24 cellular contexts compared by ENCODE assay signal in genomic region chr9:89896806-89897340, GRCh38.
"Had no signal": no experiment of that assay in that cellular context is flagged by ENCODE, and none has a peak within 500 bp of the region (broad histone marks: within the 10 kb centered on the region; RNA-seq: fewer than 3 reads in every experiment).

No MANE protein-coding gene starts in this region.

- DNase-seq: activated CD4-positive, alpha-beta memory T cell treated with anti-CD3 and anti-CD28 coated beads, Interleukin-2, amount 10 ng/mL, durations not matched to agents 7 days and 5 days; activated CD4-positive, alpha-beta T cell treated with anti-CD3 and anti-CD28 coated beads for 36 hours; activated CD4-positive, alpha-beta T cell treated with anti-CD3 and anti-CD28 coated beads, Interleukin-2, amount 50 U/mL, for 1 hour; activated effector memory CD4-positive, alpha-beta T cell treated with anti-CD3 and anti-CD28 coated beads, Interleukin-2, amount 50 U/mL, for 16 hours; activated naive CD4-positive, alpha-beta T cell treated with Interleukin-2 at 50 U/mL for 16 hours; activated naive CD8-positive, alpha-beta T cell treated with anti-CD3 and anti-CD28 coated beads, Interleukin-2, amount 50 U/mL, for 24 hours; activated T-cell treated with anti-CD3 and anti-CD28 coated beads, Interleukin-2, amount 50 U/mL, for 4 hours; amniotic stem cell; MG63; MV-4-11; NCI-H1092 treated with DMSO at 0.1 percent for 48 hours; NCI-H1417 treated with DMSO at 0.1 percent for 48 hours; NCI-H187; NCI-H2081; NCI-H345; NCI-H748 treated with DMSO at 0.1 percent for 48 hours; T-helper 1 cell had no signal

- H3K36me3 ChIP-seq: ascending aorta, MG63 had no signal

- H3K4me3 ChIP-seq: ascending aorta, MG63, SK-N-MC had no signal

- H3K27ac Mint-ChIP-seq: activated CD4-positive, alpha-beta memory T cell treated with anti-CD3 and anti-CD28 coated beads, Interleukin-2, amount 10 ng/mL, durations not matched to agents 7 days and 5 days; activated CD4-positive, alpha-beta T cell treated with anti-CD3 and anti-CD28 coated beads for 36 hours; activated naive CD8-positive, alpha-beta T cell treated with anti-CD3 and anti-CD28 coated beads, Interleukin-2, amount 50 U/mL, for 24 hours; brain had no signal

- H3K27ac ChIP-seq: ascending aorta, SK-N-MC, VCaP had no signal

- H3K36me3 Mint-ChIP-seq: activated naive CD4-positive, alpha-beta T cell treated with anti-CD3 and anti-CD28 coated beads, Interleukin-2, amount 50 U/mL, for 72 hours; brain had no signal

- H3K27me3 ChIP-seq: ascending aorta had no signal

- H3K4me1 Mint-ChIP-seq: activated CD4-positive, alpha-beta memory T cell treated with anti-CD3 and anti-CD28 coated beads, Interleukin-2, amount 10 ng/mL, durations not matched to agents 7 days and 5 days; activated CD4-positive, alpha-beta T cell treated with anti-CD3 and anti-CD28 coated beads for 36 hours; activated naive CD8-positive, alpha-beta T cell treated with anti-CD3 and anti-CD28 coated beads, Interleukin-2, amount 50 U/mL, for 24 hours; central memory CD8-positive, alpha-beta T cell had no signal

- H3K9me3 ChIP-seq: ascending aorta, MG63 had no signal

- H3K9me3 Mint-ChIP-seq: activated CD4-positive, alpha-beta memory T cell treated with anti-CD3 and anti-CD28 coated beads, Interleukin-2, amount 10 ng/mL, durations not matched to agents 7 days and 5 days; activated naive CD4-positive, alpha-beta T cell treated with anti-CD3 and anti-CD28 coated beads, Interleukin-2, amount 50 U/mL, for 72 hours; activated naive CD8-positive, alpha-beta T cell treated with anti-CD3 and anti-CD28 coated beads, Interleukin-2, amount 50 U/mL, for 24 hours; activated T-cell treated with anti-CD3 and anti-CD28 coated beads, Interleukin-2, amount 50 U/mL, for 4 hours; brain; central memory CD8-positive, alpha-beta T cell had no signal

- H3K4me3 Mint-ChIP-seq: activated CD4-positive, alpha-beta memory T cell treated with anti-CD3 and anti-CD28 coated beads, Interleukin-2, amount 10 ng/mL, durations not matched to agents 7 days and 5 days; activated CD4-positive, alpha-beta T cell treated with anti-CD3 and anti-CD28 coated beads for 36 hours; activated naive CD8-positive, alpha-beta T cell treated with anti-CD3 and anti-CD28 coated beads, Interleukin-2, amount 50 U/mL, for 24 hours; activated T-cell treated with anti-CD3 and anti-CD28 coated beads, Interleukin-2, amount 50 U/mL, for 4 hours; brain; central memory CD8-positive, alpha-beta T cell had no signal

- ATAC-seq: activated CD4-positive, alpha-beta T cell treated with anti-CD3 and anti-CD28 coated beads for 36 hours; activated naive CD4-positive, alpha-beta T cell treated with anti-CD3 and anti-CD28 coated beads, Interleukin-2, amount 50 U/mL, for 72 hours; activated naive CD8-positive, alpha-beta T cell treated with anti-CD3 and anti-CD28 coated beads, Interleukin-2, amount 50 U/mL, for 24 hours; activated T-cell treated with anti-CD3 and anti-CD28 coated beads, Interleukin-2, amount 50 U/mL, for 4 hours; Right ventricle myocardium inferior had no signal
